8 cellular contexts compared by ENCODE assay signal in the genomic region with DNA sequence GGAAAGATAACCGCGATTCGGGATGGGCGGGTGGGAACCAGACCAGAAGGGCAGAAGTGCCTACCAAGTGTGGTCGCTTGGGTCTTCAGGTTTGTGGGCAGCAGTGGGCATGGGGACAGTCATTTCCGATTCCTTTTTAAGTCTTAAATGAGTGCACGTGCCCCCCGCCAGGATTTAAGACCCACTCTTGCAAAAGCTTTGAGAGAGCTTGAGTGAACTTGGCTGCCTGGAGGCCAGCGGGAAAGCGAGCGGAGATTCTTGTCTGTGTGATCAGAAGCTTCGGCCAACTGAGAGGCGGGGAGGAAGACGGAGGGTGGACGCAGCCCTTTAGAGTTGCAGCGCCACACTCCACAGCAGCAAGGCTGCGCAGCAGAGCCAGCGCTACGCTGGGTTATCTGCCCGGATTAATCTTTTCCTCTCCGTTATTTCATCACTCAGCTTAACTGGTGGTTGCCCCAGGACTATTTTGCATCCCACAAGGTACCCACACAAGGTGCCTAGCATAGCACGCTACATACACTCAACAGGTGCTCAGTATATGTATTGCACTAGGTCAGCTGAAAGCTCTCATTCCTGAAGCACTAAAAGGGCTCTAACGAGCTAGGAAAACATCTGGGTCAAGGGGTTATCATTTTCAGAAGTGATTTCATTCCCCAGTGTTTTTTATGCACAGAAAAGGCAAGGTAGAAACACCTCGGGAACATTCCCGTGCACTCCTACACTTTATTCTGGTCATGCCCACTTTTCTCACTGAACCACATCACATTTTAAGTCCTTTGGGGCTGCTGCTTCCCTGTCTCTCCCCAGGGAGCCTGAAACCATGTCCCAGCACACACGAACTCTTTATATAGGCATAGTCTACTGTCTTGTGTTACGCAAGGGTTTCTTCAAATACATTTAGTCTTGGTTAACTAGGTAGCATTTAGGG. TPM values are rescaled to one million over a fixed set of nuclear protein-coding genes. Genes with fewer than 3 reads are reported as not detected.
A peak's percentile ranks its signal among the peaks of the same experiment; 100 is the strongest.
DNase-seq lines count a peak whose midpoint lies in the region; ATAC-seq and TF ChIP-seq lines count a peak whose summit lies in the region.

No MANE protein-coding gene starts in this region.

- peaks cover 3% of the 10 kb centered on the region for H3K36me3 Mint-ChIP-seq in activated naive CD4-positive, alpha-beta T cell treated with anti-CD3 and anti-CD28 coated beads, Interleukin-2, amount 50 U/mL, for 24 hours

- H3K27me3 Mint-ChIP-seq in activated naive CD4-positive, alpha-beta T cell treated with anti-CD3 and anti-CD28 coated beads, Interleukin-2, amount 50 U/mL, for 24 hours, result no peaks in the 10 kb centered on the region

- H3K27ac Mint-ChIP-seq in activated naive CD4-positive, alpha-beta T cell treated with anti-CD3 and anti-CD28 coated beads, Interleukin-2, amount 50 U/mL, for 24 hours, result peak overlapping the region; percentile 88

- peaks cover 75% of the 10 kb centered on the region for H3K4me1 Mint-ChIP-seq in activated naive CD4-positive, alpha-beta T cell treated with anti-CD3 and anti-CD28 coated beads, Interleukin-2, amount 50 U/mL, for 24 hours

- H3K9me3 Mint-ChIP-seq in activated naive CD4-positive, alpha-beta T cell treated with anti-CD3 and anti-CD28 coated beads, Interleukin-2, amount 50 U/mL, for 24 hours, result no peaks in the 10 kb centered on the region

- peak overlapping the region; percentile 86 for H3K4me3 Mint-ChIP-seq in activated naive CD4-positive, alpha-beta T cell treated with anti-CD3 and anti-CD28 coated beads, Interleukin-2, amount 50 U/mL, for 24 hours

- DNase-seq in AG20443 (ENCODE audit: low spot score) (peak; percentile 72), NCI-H69 (lab: John Stamatoyannopoulos, UW) (peak; percentile 69), left ventricle myocardium superior (peak; percentile 61), posterior cingulate gyrus (peak in 9 of 10 donors; percentile 37 to 93 (median 54)), NCI-H1417 (lab: John Stamatoyannopoulos, UW) (no peak)

- TF ChIP-seq POLR2A in GM19099 (IDR thresholded peaks at IDR 0.05; ENCODE audit: extremely low read depth, insufficient read length, low read depth), result peak; percentile 25

- ATAC-seq in left ventricle myocardium superior, result peak; percentile 80
- ATAC-seq in GM19328 (IDR thresholded peaks at IDR 0.05; ENCODE audit: unreplicated experiment), result no peak

- intact Hi-C loops in left ventricle myocardium superior (cut with micrococcal nuclease), result no loop called here
- intact Hi-C loops in posterior cingulate gyrus (cut with DNase I), result no loop called here

RNA-seq across cellular contexts. Expression of gene BATF3, which starts 1.5 kb away (rescaled TPM):
- 1.6 TPM for total RNA-seq in left ventricle myocardium superior

Comparison
In these comparisons a context has a peak if more than half of its experiments do, and no peak if none do; other contexts are left out.
1. DNase-seq: peak in AG20443 (single experiment), NCI-H69 (single experiment), left ventricle myocardium superior (single experiment) and posterior cingulate gyrus (9 of 10); none in NCI-H1417 (0 of 3).